In genomic region chr13:106349080-106349841, GRCh38 we compare ENCODE assay signal across 1 cellular context.
TF ChIP-seq lines count a peak whose summit lies in the region.

No MANE protein-coding gene starts in this region.

TF ChIP-seq in SK-N-SH treated with all-trans-retinoic acid at 6 μM for 48 hours, 23 proteins besides CTCF, POLR2A, EP300 and RAD21 (continued from another document):
- TF ChIP-seq GLIS3 (CRISPR knock-in tag; IDR thresholded peaks at IDR 0.05) (no peak), ZNF8 (CRISPR knock-in tag; IDR thresholded peaks at IDR 0.05) (no peak)
